Comparison of ENCODE assay signal across 1 cellular context in the genomic region with DNA sequence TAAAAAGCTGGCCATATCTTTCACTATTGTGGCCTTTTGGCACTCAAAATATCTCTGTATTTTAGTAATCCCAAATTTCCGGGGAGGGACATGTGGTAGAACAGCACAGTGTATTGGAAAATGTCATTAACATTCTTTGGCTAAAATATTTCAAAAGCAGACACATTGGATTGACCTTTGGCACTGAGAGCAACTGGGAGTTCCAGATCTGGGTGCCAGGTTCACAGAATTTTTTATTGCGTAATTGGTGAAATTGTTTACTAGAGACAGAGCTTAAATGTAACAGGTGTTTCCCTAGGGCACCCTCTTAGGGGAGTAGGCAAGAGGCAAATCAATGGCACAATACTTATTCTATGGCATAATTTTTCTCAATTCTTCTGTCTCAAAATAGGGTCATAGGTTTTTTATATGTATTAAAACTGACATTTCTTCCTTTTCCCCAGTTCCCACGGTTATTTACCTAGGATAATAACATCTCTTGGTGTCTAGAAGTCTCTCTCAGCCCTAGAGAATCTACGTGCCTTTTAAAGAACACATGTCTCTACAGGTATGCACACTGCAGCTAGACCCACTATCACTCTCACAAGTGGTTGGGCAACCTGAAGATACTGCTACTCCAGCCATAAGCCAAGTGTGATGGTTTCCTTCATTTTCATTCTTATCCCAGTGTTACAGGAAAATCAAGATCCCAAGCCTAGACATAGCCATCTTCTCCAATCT.
TF ChIP-seq lines count a peak whose summit lies in the region.

No MANE protein-coding gene starts in this region.

TF ChIP-seq in WTC11, 78 proteins besides CTCF, POLR2A, EP300 and RAD21:
- TF ChIP-seq NR3C1 (CRISPR knock-in tag; conservative IDR thresholded peaks at IDR 0.05; ENCODE audit: low read depth) (no peak), FOXJ3 (CRISPR knock-in tag; IDR thresholded peaks at IDR 0.05; ENCODE audit: borderline replicate concordance) (no peak), EMX1 (CRISPR knock-in tag; IDR thresholded peaks at IDR 0.05) (no peak), KAT7 (CRISPR knock-in tag; IDR thresholded peaks at IDR 0.05; ENCODE audit: borderline replicate concordance) (no peak), ATF6 (CRISPR knock-in tag; IDR thresholded peaks at IDR 0.05) (no peak), HMGA2 (CRISPR knock-in tag; IDR thresholded peaks at IDR 0.05) (no peak), USF2 (CRISPR knock-in tag; IDR thresholded peaks at IDR 0.05) (no peak), HMGXB4 (CRISPR knock-in tag; IDR thresholded peaks at IDR 0.05) (no peak), ZNF416 (CRISPR knock-in tag; IDR thresholded peaks at IDR 0.05) (no peak), ZNF425 (CRISPR knock-in tag; conservative IDR thresholded peaks at IDR 0.05) (no peak), SMAD3 (CRISPR knock-in tag; IDR thresholded peaks at IDR 0.05; ENCODE audit: borderline replicate concordance) (no peak)
- TF ChIP-seq, protein P1, sequence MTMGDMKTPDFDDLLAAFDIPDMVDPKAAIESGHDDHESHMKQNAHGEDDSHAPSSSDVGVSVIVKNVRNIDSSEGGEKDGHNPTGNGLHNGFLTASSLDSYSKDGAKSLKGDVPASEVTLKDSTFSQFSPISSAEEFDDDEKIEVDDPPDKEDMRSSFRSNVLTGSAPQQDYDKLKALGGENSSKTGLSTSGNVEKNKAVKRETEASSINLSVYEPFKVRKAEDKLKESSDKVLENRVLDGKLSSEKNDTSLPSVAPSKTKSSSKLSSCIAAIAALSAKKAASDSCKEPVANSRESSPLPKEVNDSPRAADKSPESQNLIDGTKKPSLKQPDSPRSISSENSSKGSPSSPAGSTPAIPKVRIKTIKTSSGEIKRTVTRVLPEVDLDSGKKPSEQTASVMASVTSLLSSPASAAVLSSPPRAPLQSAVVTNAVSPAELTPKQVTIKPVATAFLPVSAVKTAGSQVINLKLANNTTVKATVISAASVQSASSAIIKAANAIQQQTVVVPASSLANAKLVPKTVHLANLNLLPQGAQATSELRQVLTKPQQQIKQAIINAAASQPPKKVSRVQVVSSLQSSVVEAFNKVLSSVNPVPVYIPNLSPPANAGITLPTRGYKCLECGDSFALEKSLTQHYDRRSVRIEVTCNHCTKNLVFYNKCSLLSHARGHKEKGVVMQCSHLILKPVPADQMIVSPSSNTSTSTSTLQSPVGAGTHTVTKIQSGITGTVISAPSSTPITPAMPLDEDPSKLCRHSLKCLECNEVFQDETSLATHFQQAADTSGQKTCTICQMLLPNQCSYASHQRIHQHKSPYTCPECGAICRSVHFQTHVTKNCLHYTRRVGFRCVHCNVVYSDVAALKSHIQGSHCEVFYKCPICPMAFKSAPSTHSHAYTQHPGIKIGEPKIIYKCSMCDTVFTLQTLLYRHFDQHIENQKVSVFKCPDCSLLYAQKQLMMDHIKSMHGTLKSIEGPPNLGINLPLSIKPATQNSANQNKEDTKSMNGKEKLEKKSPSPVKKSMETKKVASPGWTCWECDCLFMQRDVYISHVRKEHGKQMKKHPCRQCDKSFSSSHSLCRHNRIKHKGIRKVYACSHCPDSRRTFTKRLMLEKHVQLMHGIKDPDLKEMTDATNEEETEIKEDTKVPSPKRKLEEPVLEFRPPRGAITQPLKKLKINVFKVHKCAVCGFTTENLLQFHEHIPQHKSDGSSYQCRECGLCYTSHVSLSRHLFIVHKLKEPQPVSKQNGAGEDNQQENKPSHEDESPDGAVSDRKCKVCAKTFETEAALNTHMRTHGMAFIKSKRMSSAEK (CRISPR knock-in tag; IDR thresholded peaks at IDR 0.05; ENCODE audit: borderline replicate concordance), result no peak
- TF ChIP-seq, protein P2, sequence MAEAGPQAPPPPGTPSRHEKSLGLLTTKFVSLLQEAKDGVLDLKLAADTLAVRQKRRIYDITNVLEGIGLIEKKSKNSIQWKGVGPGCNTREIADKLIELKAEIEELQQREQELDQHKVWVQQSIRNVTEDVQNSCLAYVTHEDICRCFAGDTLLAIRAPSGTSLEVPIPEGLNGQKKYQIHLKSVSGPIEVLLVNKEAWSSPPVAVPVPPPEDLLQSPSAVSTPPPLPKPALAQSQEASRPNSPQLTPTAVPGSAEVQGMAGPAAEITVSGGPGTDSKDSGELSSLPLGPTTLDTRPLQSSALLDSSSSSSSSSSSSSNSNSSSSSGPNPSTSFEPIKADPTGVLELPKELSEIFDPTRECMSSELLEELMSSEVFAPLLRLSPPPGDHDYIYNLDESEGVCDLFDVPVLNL (CRISPR knock-in tag; IDR thresholded peaks at IDR 0.05; ENCODE audit: borderline replicate concordance, low read depth), result no peak
- TF ChIP-seq, protein P3, sequence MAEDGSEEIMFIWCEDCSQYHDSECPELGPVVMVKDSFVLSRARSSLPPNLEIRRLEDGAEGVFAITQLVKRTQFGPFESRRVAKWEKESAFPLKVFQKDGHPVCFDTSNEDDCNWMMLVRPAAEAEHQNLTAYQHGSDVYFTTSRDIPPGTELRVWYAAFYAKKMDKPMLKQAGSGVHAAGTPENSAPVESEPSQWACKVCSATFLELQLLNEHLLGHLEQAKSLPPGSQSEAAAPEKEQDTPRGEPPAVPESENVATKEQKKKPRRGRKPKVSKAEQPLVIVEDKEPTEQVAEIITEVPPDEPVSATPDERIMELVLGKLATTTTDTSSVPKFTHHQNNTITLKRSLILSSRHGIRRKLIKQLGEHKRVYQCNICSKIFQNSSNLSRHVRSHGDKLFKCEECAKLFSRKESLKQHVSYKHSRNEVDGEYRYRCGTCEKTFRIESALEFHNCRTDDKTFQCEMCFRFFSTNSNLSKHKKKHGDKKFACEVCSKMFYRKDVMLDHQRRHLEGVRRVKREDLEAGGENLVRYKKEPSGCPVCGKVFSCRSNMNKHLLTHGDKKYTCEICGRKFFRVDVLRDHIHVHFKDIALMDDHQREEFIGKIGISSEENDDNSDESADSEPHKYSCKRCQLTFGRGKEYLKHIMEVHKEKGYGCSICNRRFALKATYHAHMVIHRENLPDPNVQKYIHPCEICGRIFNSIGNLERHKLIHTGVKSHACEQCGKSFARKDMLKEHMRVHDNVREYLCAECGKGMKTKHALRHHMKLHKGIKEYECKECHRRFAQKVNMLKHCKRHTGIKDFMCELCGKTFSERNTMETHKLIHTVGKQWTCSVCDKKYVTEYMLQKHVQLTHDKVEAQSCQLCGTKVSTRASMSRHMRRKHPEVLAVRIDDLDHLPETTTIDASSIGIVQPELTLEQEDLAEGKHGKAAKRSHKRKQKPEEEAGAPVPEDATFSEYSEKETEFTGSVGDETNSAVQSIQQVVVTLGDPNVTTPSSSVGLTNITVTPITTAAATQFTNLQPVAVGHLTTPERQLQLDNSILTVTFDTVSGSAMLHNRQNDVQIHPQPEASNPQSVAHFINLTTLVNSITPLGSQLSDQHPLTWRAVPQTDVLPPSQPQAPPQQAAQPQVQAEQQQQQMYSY (CRISPR knock-in tag; IDR thresholded peaks at IDR 0.05), result no peak
- TF ChIP-seq, protein P4, sequence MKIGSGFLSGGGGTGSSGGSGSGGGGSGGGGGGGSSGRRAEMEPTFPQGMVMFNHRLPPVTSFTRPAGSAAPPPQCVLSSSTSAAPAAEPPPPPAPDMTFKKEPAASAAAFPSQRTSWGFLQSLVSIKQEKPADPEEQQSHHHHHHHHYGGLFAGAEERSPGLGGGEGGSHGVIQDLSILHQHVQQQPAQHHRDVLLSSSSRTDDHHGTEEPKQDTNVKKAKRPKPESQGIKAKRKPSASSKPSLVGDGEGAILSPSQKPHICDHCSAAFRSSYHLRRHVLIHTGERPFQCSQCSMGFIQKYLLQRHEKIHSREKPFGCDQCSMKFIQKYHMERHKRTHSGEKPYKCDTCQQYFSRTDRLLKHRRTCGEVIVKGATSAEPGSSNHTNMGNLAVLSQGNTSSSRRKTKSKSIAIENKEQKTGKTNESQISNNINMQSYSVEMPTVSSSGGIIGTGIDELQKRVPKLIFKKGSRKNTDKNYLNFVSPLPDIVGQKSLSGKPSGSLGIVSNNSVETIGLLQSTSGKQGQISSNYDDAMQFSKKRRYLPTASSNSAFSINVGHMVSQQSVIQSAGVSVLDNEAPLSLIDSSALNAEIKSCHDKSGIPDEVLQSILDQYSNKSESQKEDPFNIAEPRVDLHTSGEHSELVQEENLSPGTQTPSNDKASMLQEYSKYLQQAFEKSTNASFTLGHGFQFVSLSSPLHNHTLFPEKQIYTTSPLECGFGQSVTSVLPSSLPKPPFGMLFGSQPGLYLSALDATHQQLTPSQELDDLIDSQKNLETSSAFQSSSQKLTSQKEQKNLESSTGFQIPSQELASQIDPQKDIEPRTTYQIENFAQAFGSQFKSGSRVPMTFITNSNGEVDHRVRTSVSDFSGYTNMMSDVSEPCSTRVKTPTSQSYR (CRISPR knock-in tag; IDR thresholded peaks at IDR 0.05), result no peak
- TF ChIP-seq, protein P5, sequence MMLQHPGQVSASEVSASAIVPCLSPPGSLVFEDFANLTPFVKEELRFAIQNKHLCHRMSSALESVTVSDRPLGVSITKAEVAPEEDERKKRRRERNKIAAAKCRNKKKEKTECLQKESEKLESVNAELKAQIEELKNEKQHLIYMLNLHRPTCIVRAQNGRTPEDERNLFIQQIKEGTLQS (CRISPR knock-in tag; conservative IDR thresholded peaks at IDR 0.05), result no peak
TF ChIP-seq in WTC11: peak in this region for 0.
